19 cellular contexts compared by ENCODE assay signal in the genomic region with DNA sequence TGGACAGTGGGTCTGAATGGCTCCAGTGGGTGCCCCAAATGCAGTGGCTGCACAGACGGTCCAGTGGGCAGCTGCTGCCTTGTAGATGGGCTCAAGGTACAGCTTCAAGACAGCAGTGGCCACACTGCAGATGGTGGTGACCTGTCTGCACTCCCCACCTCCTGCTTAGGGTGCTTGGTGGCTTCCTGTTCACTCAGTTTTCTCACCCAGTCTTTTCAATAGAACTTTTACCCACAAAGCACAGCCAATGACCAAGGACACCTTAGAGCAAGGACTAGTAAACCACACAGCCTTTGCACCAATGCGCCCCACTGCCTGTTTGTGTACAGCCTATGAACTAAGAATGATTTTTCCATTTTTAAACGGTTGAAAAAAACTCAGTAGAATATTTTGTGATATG.
"Had no signal": no experiment of that assay in that cellular context is flagged by ENCODE, and none has a peak within 500 bp of the region (broad histone marks: within the 10 kb centered on the region; RNA-seq: fewer than 3 reads in every experiment).

No MANE protein-coding gene starts in this region.

- FAIRE-seq: islet of Langerhans had no signal

- H3K36me3 ChIP-seq: spleen, tibial nerve had no signal

- H3K9me3 Mint-ChIP-seq: activated B cell treated with CpG ODN at 0.5 μM for 24 hours; activated naive CD4-positive, alpha-beta T cell treated with anti-CD3 and anti-CD28 coated beads, Interleukin-2, amount 50 U/mL, for 72 hours; activated T-helper 1 cell treated with anti-CD3 and anti-CD28 coated beads, Interleukin-12 subunit alpha, Interleukin-12 subunit beta, Interleukin-2, Interleukin-4 antibody, amounts not matched to agents 30 ng/mL and 10 ng/mL and 1 ng/mL, durations not matched to agents 14 hours and 24 hours and 36 hours; dendritic cell treated with granulocyte-macrophage colony-stimulating factor and Interleukin-4, amounts not matched to agents 40 ng/mL and 50 ng/mL, for 4 days; nephron progenitor cell had no signal

- H3K4me3 ChIP-seq: spleen, tibial nerve had no signal

- H3K4me3 Mint-ChIP-seq: activated B cell treated with CpG ODN at 0.5 μM for 24 hours; activated T-helper 1 cell treated with anti-CD3 and anti-CD28 coated beads, Interleukin-12 subunit alpha, Interleukin-12 subunit beta, Interleukin-2, Interleukin-4 antibody, amounts not matched to agents 30 ng/mL and 10 ng/mL and 1 ng/mL, durations not matched to agents 14 hours and 24 hours and 36 hours; dendritic cell treated with granulocyte-macrophage colony-stimulating factor and Interleukin-4, amounts not matched to agents 40 ng/mL and 50 ng/mL, for 4 days; nephron progenitor cell had no signal

- H3K4me1 ChIP-seq: tibial nerve had no signal

- H3K27me3 Mint-ChIP-seq: activated B cell treated with CpG ODN at 0.5 μM for 24 hours; dendritic cell treated with granulocyte-macrophage colony-stimulating factor and Interleukin-4, amounts not matched to agents 40 ng/mL and 50 ng/mL, for 4 days had no signal

- H3K27ac ChIP-seq: tibial nerve had no signal

- H3K27me3 ChIP-seq: spleen, tibial nerve had no signal

- ATAC-seq: activated naive CD4-positive, alpha-beta T cell treated with anti-CD3 and anti-CD28 coated beads, Interleukin-2, amount 50 U/mL, for 72 hours; left cardiac atrium had no signal

- H3K27ac Mint-ChIP-seq: activated B cell treated with CpG ODN at 0.5 μM for 24 hours; activated naive CD4-positive, alpha-beta T cell treated with anti-CD3 and anti-CD28 coated beads, Interleukin-2, amount 50 U/mL, for 72 hours; dendritic cell treated with granulocyte-macrophage colony-stimulating factor and Interleukin-4, amounts not matched to agents 40 ng/mL and 50 ng/mL, for 4 days; nephron progenitor cell had no signal

- DNase-seq: activated B cell treated with CpG ODN at 0.5 μM for 24 hours; activated CD4-positive, alpha-beta T cell treated with anti-CD3 and anti-CD28 coated beads, Interleukin-2, amount 50 U/mL, for 1 hour; activated gamma-delta T cell treated with Interleukin-2 at 50 U/mL for 16 hours; activated T-cell treated with anti-CD3 and anti-CD28 coated beads for 4 hours; amniotic stem cell; left cardiac atrium; nephron progenitor cell; occipital lobe; retina; spleen; stimulated activated CD4-positive, alpha-beta T cell treated with anti-CD3 and anti-CD28 coated beads, Interleukin-4, amount 100 ng/mL, for 4 hours; stimulated activated naive CD4-positive, alpha-beta T cell; T-helper 1 cell; T-helper 9 cell had no signal

- H3K9me3 ChIP-seq: spleen, tibial nerve had no signal
